ENCODE assay signal across 9 cellular contexts in the genomic region with DNA sequence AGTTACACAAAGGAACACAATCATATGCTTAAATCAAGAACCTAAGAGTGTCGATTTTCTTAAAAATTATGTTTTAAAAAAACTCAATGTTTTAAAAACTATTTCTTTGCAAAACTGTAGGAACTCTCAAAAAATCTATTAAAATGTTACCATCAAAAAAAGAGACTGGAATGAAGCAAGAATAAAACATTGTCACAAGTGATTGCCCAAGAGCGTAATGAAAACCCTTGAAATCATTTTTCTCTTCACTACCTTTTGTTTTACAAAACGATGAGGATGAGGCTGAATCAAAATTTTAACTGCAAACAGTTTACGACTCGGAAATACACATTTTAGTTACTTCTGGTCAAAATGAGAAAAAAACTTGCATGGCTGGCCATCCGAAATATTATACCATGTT. TPM values are rescaled to one million over a fixed set of nuclear protein-coding genes. Genes with fewer than 3 reads are reported as not detected.
DNase-seq lines count a peak whose midpoint lies in the region; ATAC-seq and TF ChIP-seq lines count a peak whose summit lies in the region.
"Had no signal": no experiment of that assay in that cellular context is flagged by ENCODE, and none has a peak within 500 bp of the region (broad histone marks: within the 10 kb centered on the region; RNA-seq: fewer than 3 reads in every experiment).

No MANE protein-coding gene starts in this region.

- TF ChIP-seq CTCF in brain (conservative IDR thresholded peaks at IDR 0.05) (no peak), upper lobe of right lung (IDR thresholded peaks at IDR 0.05) (no peak)

- intact Hi-C loops in upper lobe of right lung (cut with DNase I) = no loop called here

- H2BK120ac ChIP-seq in mesenchymal stem cell (ENCODE audit: low read depth, low read length) = no peak overlapping the region

- peaks cover 3% of the 10 kb centered on the region for H3K79me1 ChIP-seq in mesenchymal stem cell (replicated peaks; ENCODE audit: low read length, poor library complexity, severe bottlenecking)

- no peak overlapping the region for H3K23ac ChIP-seq in mesenchymal stem cell (ENCODE audit: low read length in 2 of 2)

- H3K4me1 Mint-ChIP-seq in activated naive CD4-positive, alpha-beta T cell treated with anti-CD3 and anti-CD28 coated beads, Interleukin-2, amount 50 U/mL, for 24 hours = peaks cover 58% of the 10 kb centered on the region
- peaks cover 71% of the 10 kb centered on the region for H3K4me1 Mint-ChIP-seq in brain

- H3K27ac Mint-ChIP-seq in activated naive CD4-positive, alpha-beta T cell treated with anti-CD3 and anti-CD28 coated beads, Interleukin-2, amount 50 U/mL, for 24 hours = peak overlapping the region; percentile 99
- H3K27ac Mint-ChIP-seq in brain = peak overlapping the region; percentile 99 to 100 (median 99)

- H3K36me3 ChIP-seq in mesenchymal stem cell (ENCODE audit: control insufficient read depth in 1 of 2, insufficient read depth in 2 of 2, low read depth in 1 of 2, low read length in 2 of 2) = peaks cover 2 to 7% of the 10 kb centered on the region in 2 experiments
- H3K36me3 ChIP-seq in upper lobe of right lung = peaks cover 5% of the 10 kb centered on the region

- no peak for ATAC-seq in upper lobe of right lung

- H3K27me3 Mint-ChIP-seq in activated naive CD4-positive, alpha-beta T cell treated with anti-CD3 and anti-CD28 coated beads, Interleukin-2, amount 50 U/mL, for 24 hours = no peaks in the 10 kb centered on the region
- peaks cover 25% of the 10 kb centered on the region for H3K27me3 Mint-ChIP-seq in brain

- H3K4me2 ChIP-seq in mesenchymal stem cell (ENCODE audit: low read length, poor library complexity, severe bottlenecking) = peak overlapping the region; percentile 59

- H3K36me3 Mint-ChIP-seq in activated naive CD4-positive, alpha-beta T cell treated with anti-CD3 and anti-CD28 coated beads, Interleukin-2, amount 50 U/mL, for 24 hours = peaks cover 17% of the 10 kb centered on the region
- H3K36me3 Mint-ChIP-seq in brain = peaks cover 48% of the 10 kb centered on the region

- H3K4me3 Mint-ChIP-seq in activated naive CD4-positive, alpha-beta T cell treated with anti-CD3 and anti-CD28 coated beads, Interleukin-2, amount 50 U/mL, for 24 hours = peak overlapping the region; percentile 99
- peak overlapping the region; percentile 97 to 100 (median 99) for H3K4me3 Mint-ChIP-seq in brain

- no peak overlapping the region for H2BK5ac ChIP-seq in mesenchymal stem cell (ENCODE audit: low read depth, low read length, poor library complexity, severe bottlenecking)

- H3K4me1 ChIP-seq in mesenchymal stem cell (ENCODE audit: control insufficient read depth, insufficient read depth, low read depth, low read length) (no peaks in the 10 kb centered on the region), upper lobe of right lung (peaks cover 34% of the 10 kb centered on the region)

- no peaks in the 10 kb centered on the region for H3K9me3 Mint-ChIP-seq in activated naive CD4-positive, alpha-beta T cell treated with anti-CD3 and anti-CD28 coated beads, Interleukin-2, amount 50 U/mL, for 24 hours
- peaks cover 0 to 11% (median 0%) of the 10 kb centered on the region in 5 experiments for H3K9me3 Mint-ChIP-seq in brain

- no peak overlapping the region for H2BK15ac ChIP-seq in mesenchymal stem cell (ENCODE audit: low read depth, poor library complexity, severe bottlenecking)

- WGBS in mesenchymal stem cell = 0% methylated on average over 4 of the region's 6 CpGs

- H3K4ac ChIP-seq in mesenchymal stem cell (ENCODE audit: low read depth in 1 of 2, low read length in 2 of 2) = no peak overlapping the region

- H3K4me3 ChIP-seq in mesenchymal stem cell (ENCODE audit: insufficient read depth in 1 of 2, low read depth in 1 of 2, low read length in 2 of 2) (peak overlapping the region in 1 of 2 experiments; percentile 91), upper lobe of right lung (peak overlapping the region; percentile 94)

- no peak overlapping the region for H2BK12ac ChIP-seq in mesenchymal stem cell (ENCODE audit: low read length in 2 of 2)

- in situ Hi-C loops in G401 (cut with HindIII; ENCODE audit: low sequenced_read_pairs) = no loop called here

- H2AK5ac ChIP-seq in mesenchymal stem cell (ENCODE audit: low read length, severe bottlenecking) = no peak overlapping the region

- DNase-seq in activated naive CD4-positive, alpha-beta T cell treated with Interleukin-2 at 50 U/mL for 16 hours = no peak
- DNase-seq in mesenchymal stem cell (no peak), upper lobe of right lung (no peak), GOT3 (lab: John Stamatoyannopoulos, UW) (no peak), NCI-H2227 (lab: John Stamatoyannopoulos, UW; ENCODE audit: unreplicated experiment) (no peak), G401 (ENCODE audit: low spot score) (no peak)
- DNase-seq: activated gamma-delta T cell treated with Interleukin-2 at 50 U/mL for 16 hours had no signal

- no peak overlapping the region for H3K27ac ChIP-seq in mesenchymal stem cell (ENCODE audit: low read length, poor library complexity, severe bottlenecking)
- H3K27ac ChIP-seq in upper lobe of right lung = peak overlapping the region; percentile 99

- H3K9ac ChIP-seq in mesenchymal stem cell (ENCODE audit: low read length) = peak overlapping the region; percentile 99

- H3K18ac ChIP-seq in mesenchymal stem cell (ENCODE audit: low read depth in 1 of 2, low read length in 2 of 2) = no peak overlapping the region

- H4K8ac ChIP-seq in mesenchymal stem cell (ENCODE audit: low read length) = no peak overlapping the region

- H3K9me3 ChIP-seq in mesenchymal stem cell (ENCODE audit: control insufficient read depth, low read length) (no peaks in the 10 kb centered on the region), upper lobe of right lung (no peaks in the 10 kb centered on the region)

- no peak overlapping the region for H2AFZ ChIP-seq in mesenchymal stem cell (ENCODE audit: low read depth, low read length)

- no peak overlapping the region for H4K91ac ChIP-seq in mesenchymal stem cell (ENCODE audit: low read length)

- no peaks in the 10 kb centered on the region for H3K27me3 ChIP-seq in mesenchymal stem cell (ENCODE audit: control insufficient read depth in 1 of 2, insufficient read depth in 1 of 2, low read length in 2 of 2)
- H3K27me3 ChIP-seq in upper lobe of right lung = no peaks in the 10 kb centered on the region

- H3K14ac ChIP-seq in mesenchymal stem cell (ENCODE audit: low read length in 2 of 2) = no peak overlapping the region

RNA-seq across cellular contexts. Expression of a gene that starts 0.9 kb away (rescaled TPM):
- 65.1 TPM for polyA plus RNA-seq in brain (ENCODE audit: insufficient read depth, low read depth, low replicate concordance)
- polyA plus RNA-seq in mesenchymal stem cell (2013, experiment 1 of 2) = 101 TPM
- polyA plus RNA-seq in mesenchymal stem cell (2013, experiment 2 of 2) = 102 TPM
- 81.1 TPM for total RNA-seq in upper lobe of right lung
- total RNA-seq in G401 (2014; rRNA removed; shearing (Covaris generic)) = 77.0 and 109 TPM in 2 replicates

RNA-seq across cellular contexts. Expression of a gene that starts 1.8 kb away (rescaled TPM):
- 12.5 TPM for polyA plus RNA-seq in brain (ENCODE audit: insufficient read depth, low read depth, low replicate concordance)
- polyA plus RNA-seq in mesenchymal stem cell (2013, experiment 1 of 2) = 8.0 TPM
- 8.1 TPM for polyA plus RNA-seq in mesenchymal stem cell (2013, experiment 2 of 2)
- 8.9 TPM for total RNA-seq in upper lobe of right lung
- total RNA-seq in G401 (2014; rRNA removed; shearing (Covaris generic)) = 19.0 and 27.4 TPM in 2 replicates

RNA-seq across cellular contexts. Expression of a gene that starts 53.0 kb away (rescaled TPM):
- polyA plus RNA-seq in brain (ENCODE audit: insufficient read depth, low read depth, low replicate concordance) = 0.56 TPM
- polyA plus RNA-seq in mesenchymal stem cell (2013, experiment 1 of 2) = 9.1 TPM
- polyA plus RNA-seq in mesenchymal stem cell (2013, experiment 2 of 2) = 8.0 TPM
- total RNA-seq in upper lobe of right lung = 6.7 TPM
- total RNA-seq in G401 (2014; rRNA removed; shearing (Covaris generic)) = 6.3 and 8.5 TPM in 2 replicates
